In genomic region chr7:28033386-28033785, GRCh38 we compare ENCODE assay signal across 28 cellular contexts.
"Had no signal": no experiment of that assay in that cellular context is flagged by ENCODE, and none has a peak within 500 bp of the region (broad histone marks: within the 10 kb centered on the region; RNA-seq: fewer than 3 reads in every experiment).

No MANE protein-coding gene starts in this region.

- H3K36me3 ChIP-seq: adrenal gland, ascending aorta, brain microvascular endothelial cell, esophagus squamous epithelium, gastrocnemius medialis, left ventricle myocardium inferior, spleen had no signal

- H3K27ac ChIP-seq: adrenal gland, ascending aorta, brain microvascular endothelial cell, esophagus squamous epithelium, gastrocnemius medialis, left ventricle myocardium inferior, spleen had no signal

- H3K27ac Mint-ChIP-seq: activated B cell treated with CpG ODN at 0.5 μM for 24 hours; activated CD4-positive, alpha-beta T cell treated with anti-CD3 and anti-CD28 coated beads for 36 hours; activated naive CD8-positive, alpha-beta T cell; activated T-cell treated with anti-CD3 and anti-CD28 coated beads, Interleukin-2, amount 50 U/mL, for 24 hours; activated T-helper 17 cell treated with anti-CD3 and anti-CD28 coated beads, Interleukin-2, amount 50 U/mL, for 72 hours; progenitor cell of endocrine pancreas had no signal

- H3K36me3 Mint-ChIP-seq: naive B cell had no signal

- DNase-seq: activated B cell treated with CpG ODN at 0.5 μM for 24 hours; activated CD4-positive, alpha-beta T cell treated with anti-CD3 and anti-CD28 coated beads for 36 hours; activated CD4-positive, alpha-beta T cell treated with anti-CD3 and anti-CD28 coated beads, Interleukin-2, amount 50 U/mL, for 4 hours; activated CD8-positive, alpha-beta memory T cell treated with anti-CD3 and anti-CD28 coated beads for 24 hours; activated CD8-positive, alpha-beta memory T cell treated with anti-CD3 and anti-CD28 coated beads, Interleukin-2, amount 50 U/mL, for 4 hours; activated naive CD4-positive, alpha-beta T cell; activated T-cell treated with anti-CD3 and anti-CD28 coated beads, Interleukin-2, amount 50 U/mL, for 24 hours; adrenal gland; brain microvascular endothelial cell; central memory CD4-positive, alpha-beta T cell; dorsolateral prefrontal cortex; effector memory CD8-positive, alpha-beta T cell; esophagus squamous epithelium; gastrocnemius medialis; hippocampal formation; left ventricle myocardium inferior; mucosa of descending colon; naive B cell; spleen; stimulated activated CD4-positive, alpha-beta T cell treated with anti-CD3 and anti-CD28 coated beads, Interleukin-4, amount 100 ng/mL, for 1 hour; stimulated activated naive CD4-positive, alpha-beta T cell treated with Interleukin-2 at 50 U/mL for 16 hours; T-helper 1 cell had no signal

- FAIRE-seq: colon, endothelial cell of umbilical vein had no signal

- H3K27me3 Mint-ChIP-seq: activated B cell treated with CpG ODN at 0.5 μM for 24 hours; activated naive CD8-positive, alpha-beta T cell; activated T-cell treated with anti-CD3 and anti-CD28 coated beads, Interleukin-2, amount 50 U/mL, for 24 hours; activated T-helper 17 cell treated with anti-CD3 and anti-CD28 coated beads, Interleukin-2, amount 50 U/mL, for 72 hours; effector memory CD8-positive, alpha-beta T cell; naive B cell; progenitor cell of endocrine pancreas had no signal

- H3K9me3 Mint-ChIP-seq: activated B cell treated with CpG ODN at 0.5 μM for 24 hours; activated T-cell treated with anti-CD3 and anti-CD28 coated beads, Interleukin-2, amount 50 U/mL, for 24 hours; activated T-helper 17 cell treated with anti-CD3 and anti-CD28 coated beads, Interleukin-2, amount 50 U/mL, for 72 hours; effector memory CD8-positive, alpha-beta T cell; naive B cell had no signal

- H3K4me3 Mint-ChIP-seq: activated B cell treated with CpG ODN at 0.5 μM for 24 hours; activated CD4-positive, alpha-beta T cell treated with anti-CD3 and anti-CD28 coated beads for 36 hours; activated naive CD8-positive, alpha-beta T cell; activated T-cell treated with anti-CD3 and anti-CD28 coated beads, Interleukin-2, amount 50 U/mL, for 24 hours; activated T-helper 17 cell treated with anti-CD3 and anti-CD28 coated beads, Interleukin-2, amount 50 U/mL, for 72 hours; effector memory CD8-positive, alpha-beta T cell had no signal

- H3K9me3 ChIP-seq: adrenal gland, ascending aorta, esophagus squamous epithelium, gastrocnemius medialis, left ventricle myocardium inferior, mucosa of descending colon, spleen had no signal

- H3K4me3 ChIP-seq: adrenal gland, ascending aorta, dorsolateral prefrontal cortex, esophagus squamous epithelium, gastrocnemius medialis, left ventricle myocardium inferior, mucosa of descending colon, spleen had no signal

- H3K27me3 ChIP-seq: adrenal gland, ascending aorta, brain microvascular endothelial cell, dorsolateral prefrontal cortex, esophagus squamous epithelium, gastrocnemius medialis, spleen had no signal

- ATAC-seq: activated CD4-positive, alpha-beta T cell treated with anti-CD3 and anti-CD28 coated beads for 36 hours; activated T-helper 17 cell treated with anti-CD3 and anti-CD28 coated beads, Interleukin-2, amount 50 U/mL, for 72 hours; effector memory CD8-positive, alpha-beta T cell; gastrocnemius medialis; mucosa of descending colon had no signal
